In genomic region chr12:99099786-99100185, GRCh38 we compare ENCODE assay signal across 21 cellular contexts.
"Had no signal": no experiment of that assay in that cellular context is flagged by ENCODE, and none has a peak within 500 bp of the region (broad histone marks: within the 10 kb centered on the region; RNA-seq: fewer than 3 reads in every experiment).

No MANE protein-coding gene starts in this region.

- H3K27ac ChIP-seq: colonic mucosa, esophagus muscularis mucosa, foreskin keratinocyte, gastroesophageal sphincter, heart left ventricle, hepatocyte, left lung, lower lobe of right lung had no signal

- DNase-seq: colonic mucosa; cortex of kidney; effector CD8-positive, alpha-beta T cell; effector memory CD8-positive, alpha-beta T cell; endodermal cell; foreskin keratinocyte; heart left ventricle; hypothalamus; immature natural killer cell; islet precursor cell; kidney; kidney glomerular epithelial cell; left colon; left lung; left ventricle myocardium superior; lower lobe of right lung; mesendoderm; midbrain had no signal

- H3K79me2 ChIP-seq: hepatocyte had no signal

- H3K4me2 ChIP-seq: hepatocyte had no signal

- H3K9me3 ChIP-seq: colonic mucosa, esophagus muscularis mucosa, gastroesophageal sphincter, heart left ventricle, left lung, lower lobe of right lung had no signal

- H3K27me3 ChIP-seq: colonic mucosa, esophagus muscularis mucosa, foreskin keratinocyte, gastroesophageal sphincter, heart left ventricle, hepatocyte, left lung had no signal

- ATAC-seq: effector memory CD8-positive, alpha-beta T cell; foreskin keratinocyte; gastroesophageal sphincter; heart left ventricle; left colon; left lung; left ventricle myocardium superior had no signal

- H2AFZ ChIP-seq: hepatocyte had no signal

- H3K4me3 ChIP-seq: colonic mucosa, esophagus muscularis mucosa, gastroesophageal sphincter, heart left ventricle, hepatocyte, left lung, lower lobe of right lung had no signal

- H3K36me3 ChIP-seq: colonic mucosa, esophagus muscularis mucosa, gastroesophageal sphincter, heart left ventricle, left lung, lower lobe of right lung had no signal

- H3K4me1 ChIP-seq: colonic mucosa, esophagus muscularis mucosa, foreskin keratinocyte, gastroesophageal sphincter, heart left ventricle, left lung, lower lobe of right lung had no signal
